In the genomic region with DNA sequence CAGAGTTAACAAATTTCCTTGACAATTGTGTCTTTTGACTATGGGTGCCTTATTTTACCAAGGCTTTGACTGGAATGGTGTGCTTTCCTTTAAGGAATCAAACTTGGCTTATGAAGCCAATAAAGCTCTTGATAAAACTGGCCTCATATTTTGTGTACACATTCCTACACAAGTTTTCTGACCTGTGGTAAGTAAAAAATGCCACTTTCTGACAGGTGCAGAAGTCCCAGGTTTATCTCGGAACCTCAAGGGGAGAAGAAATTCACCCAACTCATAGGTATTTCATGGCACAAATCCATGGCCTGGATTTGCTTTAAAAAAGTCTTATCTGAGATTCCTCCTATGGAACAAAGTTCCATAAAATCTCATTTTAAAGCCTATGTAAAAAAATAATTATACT, we compare ENCODE assay signal across 27 cellular contexts.
"Had no signal": no experiment of that assay in that cellular context is flagged by ENCODE, and none has a peak within 500 bp of the region (broad histone marks: within the 10 kb centered on the region; RNA-seq: fewer than 3 reads in every experiment).

No MANE protein-coding gene starts in this region.

- FAIRE-seq: colon, endothelial cell of umbilical vein, frontal cortex had no signal

- H3K4me1 ChIP-seq: colonic mucosa, esophagus muscularis mucosa, esophagus squamous epithelium, foreskin keratinocyte, gastrocnemius medialis, gastroesophageal sphincter, heart left ventricle, heart right ventricle had no signal

- H3K9me3 ChIP-seq: colonic mucosa, esophagus squamous epithelium, gastrocnemius medialis, gastroesophageal sphincter had no signal

- H3K27ac ChIP-seq: colonic mucosa, coronary artery, dorsolateral prefrontal cortex, epithelial cell of prostate, esophagus muscularis mucosa, esophagus squamous epithelium, foreskin keratinocyte, gastrocnemius medialis, gastroesophageal sphincter, heart left ventricle, heart right ventricle had no signal

- H3K36me3 ChIP-seq: colonic mucosa, esophagus muscularis mucosa, esophagus squamous epithelium, gastrocnemius medialis, gastroesophageal sphincter, heart left ventricle, heart right ventricle had no signal

- DNase-seq: colonic mucosa; cortex of kidney; dermis blood vessel endothelial cell; dorsolateral prefrontal cortex; effector CD4-positive, alpha-beta T cell; effector CD8-positive, alpha-beta T cell; effector memory CD4-positive, alpha-beta T cell; effector memory CD8-positive, alpha-beta T cell; endodermal cell; erythroblast; esophagus squamous epithelium; foreskin fibroblast; foreskin keratinocyte; foreskin melanocyte; gastrocnemius medialis; glutamatergic neuron; head of caudate nucleus; heart left ventricle; heart right ventricle had no signal

- ATAC-seq: effector memory CD8-positive, alpha-beta T cell; esophagus mucosa; foreskin keratinocyte; gastrocnemius medialis; gastroesophageal sphincter; heart left ventricle; heart right ventricle had no signal

- H3K4me3 ChIP-seq: colonic mucosa, coronary artery, dorsolateral prefrontal cortex, esophagus muscularis mucosa, esophagus squamous epithelium, gastrocnemius medialis, gastroesophageal sphincter, heart left ventricle, heart right ventricle had no signal

- H3K27me3 ChIP-seq: colonic mucosa, dorsolateral prefrontal cortex, esophagus muscularis mucosa, esophagus squamous epithelium, foreskin keratinocyte, gastrocnemius medialis, gastroesophageal sphincter, heart left ventricle, heart right ventricle had no signal
